Comparison of ENCODE assay signal across 15 cellular contexts in the genomic region with DNA sequence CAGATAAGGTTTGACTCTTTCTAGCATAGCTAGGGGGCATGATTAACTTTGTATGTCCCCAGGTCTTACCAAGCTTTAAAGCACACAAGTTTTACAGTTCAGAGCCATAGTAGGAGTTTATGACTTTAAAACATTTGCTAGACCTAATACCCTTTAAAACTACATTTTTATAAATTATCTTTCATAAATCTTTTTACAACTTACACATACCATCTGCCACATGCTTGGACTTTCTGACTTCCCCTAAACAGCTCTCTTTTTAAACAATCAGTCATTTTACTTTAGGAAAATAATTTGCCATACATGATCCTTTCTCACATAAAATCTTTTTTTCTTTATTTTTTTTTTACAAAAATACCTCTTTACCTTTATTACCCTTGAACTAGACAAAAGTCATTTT.
DNase-seq lines count a peak whose midpoint lies in the region; ATAC-seq and TF ChIP-seq lines count a peak whose summit lies in the region.
"Had no signal": no experiment of that assay in that cellular context is flagged by ENCODE, and none has a peak within 500 bp of the region (broad histone marks: within the 10 kb centered on the region; RNA-seq: fewer than 3 reads in every experiment).

No MANE protein-coding gene starts in this region.

- DNase-seq in DMS 273 (lab: John Stamatoyannopoulos, UW; ENCODE audit: unreplicated experiment) (peak; percentile 11), DMS 273 treated with DMSO at 0.1 percent for 48 hours (lab: John Stamatoyannopoulos, UW) (no peak), OCI-M1 (lab: John Stamatoyannopoulos, UW) (peak; percentile 1), endodermal cell (no peak), upper lobe of right lung (no peak)
- no peak for DNase-seq in activated CD4-positive, alpha-beta T cell treated with anti-CD3 and anti-CD28 coated beads for 1 hour
- DNase-seq in activated T-cell treated with anti-CD3 and anti-CD28 coated beads, Interleukin-2, amount 50 U/mL, for 48 hours, result no peak
- DNase-seq: AML-193; CD8-positive, alpha-beta memory T cell; DMS79; EL had no signal

- ATAC-seq in upper lobe of right lung, result no peak
- ATAC-seq: HepG2 had no signal

- no peaks in the 10 kb centered on the region for H3K4me1 Mint-ChIP-seq in endodermal cell
- H3K4me1 Mint-ChIP-seq: CD8-positive, alpha-beta memory T cell had no signal

- peaks cover 2% of the 10 kb centered on the region for H3K36me3 Mint-ChIP-seq in endodermal cell (ENCODE audit: low read depth)
- H3K36me3 Mint-ChIP-seq: CD8-positive, alpha-beta memory T cell had no signal

- H3K4me3 Mint-ChIP-seq in endodermal cell, result no peak overlapping the region
- H3K4me3 Mint-ChIP-seq: CD8-positive, alpha-beta memory T cell had no signal

- H3K27ac ChIP-seq in endodermal cell (ENCODE audit: low read depth, low read length), result no peak overlapping the region
- no peak overlapping the region for H3K27ac ChIP-seq in upper lobe of right lung
- H3K27ac ChIP-seq: 22Rv1, BLaER1 had no signal

- H3K9me3 Mint-ChIP-seq in endodermal cell, result peaks cover 76% of the 10 kb centered on the region

- H3K9me3 ChIP-seq in endodermal cell (ENCODE audit: control insufficient read depth, low read length) (peaks cover 76% of the 10 kb centered on the region), upper lobe of right lung (no peaks in the 10 kb centered on the region)

- intact Hi-C loops in upper lobe of right lung (cut with DNase I), result no loop called here

- H3K4me3 ChIP-seq in endodermal cell (ENCODE audit: low read length) (peak overlapping the region; percentile 68), upper lobe of right lung (no peak overlapping the region)
- H3K4me3 ChIP-seq: BLaER1, HAP-1 had no signal

- no peaks in the 10 kb centered on the region for H3K27me3 Mint-ChIP-seq in endodermal cell (ENCODE audit: insufficient read depth)
- H3K27me3 Mint-ChIP-seq: CD8-positive, alpha-beta memory T cell had no signal

- H3K36me3 ChIP-seq in endodermal cell (ENCODE audit: control insufficient read depth, insufficient read depth, low read length) (no peaks in the 10 kb centered on the region), upper lobe of right lung (no peaks in the 10 kb centered on the region)
- H3K36me3 ChIP-seq: BLaER1, HAP-1 had no signal

- no peaks in the 10 kb centered on the region for H3K27me3 ChIP-seq in endodermal cell (ENCODE audit: control insufficient read depth, insufficient read depth, low read length, poor library complexity, severe bottlenecking)
- no peaks in the 10 kb centered on the region for H3K27me3 ChIP-seq in upper lobe of right lung
- H3K27me3 ChIP-seq: BLaER1 had no signal

- no peak for TF ChIP-seq CTCF in endodermal cell (conservative IDR thresholded peaks at IDR 0.05)
- no peak for TF ChIP-seq CTCF in upper lobe of right lung (IDR thresholded peaks at IDR 0.05)

- no peak overlapping the region for H3K27ac Mint-ChIP-seq in endodermal cell

- H3K4me1 ChIP-seq in endodermal cell (ENCODE audit: control insufficient read depth, insufficient read depth, low read length) (no peaks in the 10 kb centered on the region), upper lobe of right lung (no peaks in the 10 kb centered on the region)
- H3K4me1 ChIP-seq: BLaER1, HAP-1 had no signal

- H3K9ac ChIP-seq in endodermal cell (ENCODE audit: extremely low read depth, low read length, poor library complexity, severe bottlenecking), result no peak overlapping the region
- H3K9ac ChIP-seq: BLaER1 had no signal

Comparison
In these comparisons a context has a peak if more than half of its experiments do, and no peak if none do; other contexts are left out.
1. DNase-seq: peak in DMS 273 (single experiment) and OCI-M1 (single experiment); none in DMS 273 treated with DMSO at 0.1 percent for 48 hours (single experiment), endodermal cell (single experiment), upper lobe of right lung (single experiment), activated CD4-positive, alpha-beta T cell treated with anti-CD3 and anti-CD28 coated beads for 1 hour (single experiment) and activated T-cell treated with anti-CD3 and anti-CD28 coated beads, Interleukin-2, amount 50 U/mL, for 48 hours (0 of 2).